Comparison of ENCODE assay signal across 1 cellular context in the genomic region with DNA sequence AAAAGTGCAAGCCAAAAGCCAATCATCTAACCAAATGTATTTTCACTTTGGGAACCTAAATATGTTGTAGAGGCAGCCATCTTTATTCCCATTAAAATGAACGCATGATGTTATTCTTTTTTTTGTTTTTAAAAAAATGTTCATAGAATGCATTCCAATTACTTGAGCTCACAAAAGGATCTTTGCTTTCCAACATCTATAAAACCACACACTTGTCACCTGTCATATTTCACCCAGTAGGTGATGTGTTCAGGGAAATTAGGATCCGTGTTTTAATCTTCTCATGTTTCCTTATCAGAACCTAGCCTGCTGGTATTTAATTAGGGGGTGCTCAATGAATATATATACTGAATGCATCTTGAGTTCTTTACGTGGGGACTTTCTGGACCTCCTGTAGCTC.
TF ChIP-seq lines count a peak whose summit lies in the region.

No MANE protein-coding gene starts in this region.

TF ChIP-seq in SK-N-SH treated with all-trans-retinoic acid at 6 μM for 48 hours, 23 proteins besides CTCF, POLR2A, EP300 and RAD21 (continued from another document):
- TF ChIP-seq ARNTL (CRISPR knock-in tag; IDR thresholded peaks at IDR 0.05; ENCODE audit: borderline replicate concordance, low read depth) (no peak), ZC3H10 (CRISPR knock-in tag; IDR thresholded peaks at IDR 0.05) (no peak), ISL1 (CRISPR knock-in tag; IDR thresholded peaks at IDR 0.05) (no peak), SNAI2 (CRISPR knock-in tag; IDR thresholded peaks at IDR 0.05) (no peak), RARB (CRISPR knock-in tag; IDR thresholded peaks at IDR 0.05) (no peak), TCF4 (CRISPR knock-in tag; IDR thresholded peaks at IDR 0.05; ENCODE audit: borderline replicate concordance) (no peak), ZFP3 (CRISPR knock-in tag; IDR thresholded peaks at IDR 0.05) (no peak), PPARA (CRISPR knock-in tag; IDR thresholded peaks at IDR 0.05; ENCODE audit: borderline replicate concordance) (no peak), ZFP30 (CRISPR knock-in tag; IDR thresholded peaks at IDR 0.05) (no peak), ZNF565 (CRISPR knock-in tag; conservative IDR thresholded peaks at IDR 0.05; ENCODE audit: low read depth) (no peak)
- TF ChIP-seq, protein P1, sequence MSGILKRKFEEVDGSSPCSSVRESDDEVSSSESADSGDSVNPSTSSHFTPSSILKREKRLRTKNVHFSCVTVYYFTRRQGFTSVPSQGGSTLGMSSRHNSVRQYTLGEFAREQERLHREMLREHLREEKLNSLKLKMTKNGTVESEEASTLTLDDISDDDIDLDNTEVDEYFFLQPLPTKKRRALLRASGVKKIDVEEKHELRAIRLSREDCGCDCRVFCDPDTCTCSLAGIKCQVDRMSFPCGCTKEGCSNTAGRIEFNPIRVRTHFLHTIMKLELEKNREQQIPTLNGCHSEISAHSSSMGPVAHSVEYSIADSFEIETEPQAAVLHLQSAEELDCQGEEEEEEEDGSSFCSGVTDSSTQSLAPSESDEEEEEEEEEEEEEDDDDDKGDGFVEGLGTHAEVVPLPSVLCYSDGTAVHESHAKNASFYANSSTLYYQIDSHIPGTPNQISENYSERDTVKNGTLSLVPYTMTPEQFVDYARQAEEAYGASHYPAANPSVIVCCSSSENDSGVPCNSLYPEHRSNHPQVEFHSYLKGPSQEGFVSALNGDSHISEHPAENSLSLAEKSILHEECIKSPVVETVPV (CRISPR knock-in tag; IDR thresholded peaks at IDR 0.05) = no peak
- TF ChIP-seq, protein P2, sequence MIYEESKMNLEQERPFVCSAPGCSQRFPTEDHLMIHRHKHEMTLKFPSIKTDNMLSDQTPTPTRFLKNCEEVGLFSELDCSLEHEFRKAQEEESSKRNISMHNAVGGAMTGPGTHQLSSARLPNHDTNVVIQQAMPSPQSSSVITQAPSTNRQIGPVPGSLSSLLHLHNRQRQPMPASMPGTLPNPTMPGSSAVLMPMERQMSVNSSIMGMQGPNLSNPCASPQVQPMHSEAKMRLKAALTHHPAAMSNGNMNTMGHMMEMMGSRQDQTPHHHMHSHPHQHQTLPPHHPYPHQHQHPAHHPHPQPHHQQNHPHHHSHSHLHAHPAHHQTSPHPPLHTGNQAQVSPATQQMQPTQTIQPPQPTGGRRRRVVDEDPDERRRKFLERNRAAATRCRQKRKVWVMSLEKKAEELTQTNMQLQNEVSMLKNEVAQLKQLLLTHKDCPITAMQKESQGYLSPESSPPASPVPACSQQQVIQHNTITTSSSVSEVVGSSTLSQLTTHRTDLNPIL (CRISPR knock-in tag; IDR thresholded peaks at IDR 0.05; ENCODE audit: low read depth) = no peak
